16 cellular contexts compared by ENCODE assay signal in genomic region chr9:76592105-76593010, GRCh38.
DNase-seq lines count a peak whose midpoint lies in the region; ATAC-seq and TF ChIP-seq lines count a peak whose summit lies in the region.
"Had no signal": no experiment of that assay in that cellular context is flagged by ENCODE, and none has a peak within 500 bp of the region (broad histone marks: within the 10 kb centered on the region; RNA-seq: fewer than 3 reads in every experiment).

No MANE protein-coding gene starts in this region.

- H3K27ac Mint-ChIP-seq in activated naive CD8-positive, alpha-beta T cell treated with anti-CD3 and anti-CD28 coated beads, Interleukin-2, amount 50 U/mL, for 24 hours, result no peak overlapping the region
- H3K27ac Mint-ChIP-seq: activated CD4-positive, alpha-beta T cell treated with anti-CD3 and anti-CD28 coated beads, Interleukin-2, amount 10 ng/mL, durations not matched to agents 24 days and 14 days; stimulated activated memory B cell treated with anti-CD40 and anti-IgM and Interleukin-4, amounts not matched to agents 10 μg/mL and 1 μg/mL and 100 μg/mL, for 72 hours had no signal

- CTCF ChIA-PET in RWPE1 (lab: Yijun Ruan, JAX), result no interaction called here

- TF ChIP-seq CTCF in fibroblast of pulmonary artery (IDR thresholded peaks at IDR 0.05; ENCODE audit: low read length, missing control alignments), result no peak
- no peak for TF ChIP-seq CTCF in RWPE1 (conservative IDR thresholded peaks at IDR 0.05; ENCODE audit: low read depth)

- no peaks in the 10 kb centered on the region for H3K36me3 Mint-ChIP-seq in activated naive CD8-positive, alpha-beta T cell treated with anti-CD3 and anti-CD28 coated beads, Interleukin-2, amount 50 U/mL, for 24 hours (ENCODE audit: low read depth)
- H3K36me3 Mint-ChIP-seq: CD8-positive, alpha-beta memory T cell; stimulated activated memory B cell treated with anti-CD40 and anti-IgM and Interleukin-4, amounts not matched to agents 10 μg/mL and 1 μg/mL and 100 μg/mL, for 72 hours had no signal

- H3K9me3 Mint-ChIP-seq in activated naive CD8-positive, alpha-beta T cell treated with anti-CD3 and anti-CD28 coated beads, Interleukin-2, amount 50 U/mL, for 24 hours, result no peaks in the 10 kb centered on the region
- H3K9me3 Mint-ChIP-seq: activated CD4-positive, alpha-beta T cell treated with anti-CD3 and anti-CD28 coated beads, Interleukin-2, amount 10 ng/mL, durations not matched to agents 24 days and 14 days; stimulated activated memory B cell treated with anti-CD40 and anti-IgM and Interleukin-4, amounts not matched to agents 10 μg/mL and 1 μg/mL and 100 μg/mL, for 72 hours had no signal

- DNase-seq in H4 (ENCODE audit: low spot score) (peak; percentile 30), RPMI7951 (ENCODE audit: low read depth) (peak; percentile 33), fibroblast of pulmonary artery (ENCODE audit: low read depth) (peak; percentile 45), renal cortical epithelial cell (ENCODE audit: low read depth) (peak; percentile 79), RWPE1 (ENCODE audit: low spot score) (no peak)
- DNase-seq in activated CD4-positive, CD25-positive, alpha-beta regulatory T cell (lab: John Stamatoyannopoulos, UW), result no peak
- DNase-seq in stimulated activated CD4-positive, alpha-beta T cell treated with anti-CD3 and anti-CD28 coated beads, Interleukin-4, amount 100 ng/mL, for 4 hours, result no peak
- no peak for DNase-seq in activated naive CD8-positive, alpha-beta T cell treated with anti-CD3 and anti-CD28 coated beads, Interleukin-2, amount 50 U/mL, for 24 hours
- DNase-seq: activated CD4-positive, alpha-beta T cell treated with anti-CD3 and anti-CD28 coated beads, Interleukin-2, amount 10 ng/mL, durations not matched to agents 24 days and 14 days; activated gamma-delta T cell; CD8-positive, alpha-beta memory T cell; cerebellar nuclear complex; islet precursor cell; NCI-H1694; T-helper 1 cell had no signal

- peaks cover 10% of the 10 kb centered on the region for H3K27me3 Mint-ChIP-seq in activated naive CD8-positive, alpha-beta T cell treated with anti-CD3 and anti-CD28 coated beads, Interleukin-2, amount 50 U/mL, for 24 hours

- H3K27ac ChIP-seq in RWPE1, result no peak overlapping the region

- H3K4me1 Mint-ChIP-seq in activated naive CD8-positive, alpha-beta T cell treated with anti-CD3 and anti-CD28 coated beads, Interleukin-2, amount 50 U/mL, for 24 hours, result peaks cover 6% of the 10 kb centered on the region

- POLR2A ChIA-PET in RWPE1 (lab: Yijun Ruan, JAX; ENCODE audit: low non-redundant PET), result no interaction called here

- H3K4me3 Mint-ChIP-seq in activated naive CD8-positive, alpha-beta T cell treated with anti-CD3 and anti-CD28 coated beads, Interleukin-2, amount 50 U/mL, for 24 hours, result no peak overlapping the region
- H3K4me3 Mint-ChIP-seq: activated CD4-positive, alpha-beta T cell treated with anti-CD3 and anti-CD28 coated beads, Interleukin-2, amount 10 ng/mL, durations not matched to agents 24 days and 14 days; stimulated activated memory B cell treated with anti-CD40 and anti-IgM and Interleukin-4, amounts not matched to agents 10 μg/mL and 1 μg/mL and 100 μg/mL, for 72 hours had no signal

- no peak overlapping the region for H3K4me3 ChIP-seq in fibroblast of pulmonary artery (replicated peaks; ENCODE audit: low read depth, low read length)

- ATAC-seq in activated naive CD8-positive, alpha-beta T cell treated with anti-CD3 and anti-CD28 coated beads, Interleukin-2, amount 50 U/mL, for 24 hours, result no peak
- ATAC-seq: stimulated activated memory B cell treated with anti-CD40 and anti-IgM and Interleukin-4, amounts not matched to agents 10 μg/mL and 1 μg/mL and 100 μg/mL, for 72 hours had no signal

Comparison
In these comparisons a context has a peak if more than half of its experiments do, and no peak if none do; other contexts are left out.
1. DNase-seq: peak in H4 (single experiment), RPMI7951 (single experiment), fibroblast of pulmonary artery (single experiment) and renal cortical epithelial cell (single experiment); none in activated CD4-positive, CD25-positive, alpha-beta regulatory T cell (0 of 4), stimulated activated CD4-positive, alpha-beta T cell treated with anti-CD3 and anti-CD28 coated beads, Interleukin-4, amount 100 ng/mL, for 4 hours (0 of 2), activated naive CD8-positive, alpha-beta T cell treated with anti-CD3 and anti-CD28 coated beads, Interleukin-2, amount 50 U/mL, for 24 hours (single experiment) and RWPE1 (single experiment).